9 cellular contexts compared by ENCODE assay signal in genomic region chr2:217994776-217995274, GRCh38. TPM values are rescaled to one million over a fixed set of nuclear protein-coding genes. Genes with fewer than 3 reads are reported as not detected.
DNase-seq lines count a peak whose midpoint lies in the region; ATAC-seq and TF ChIP-seq lines count a peak whose summit lies in the region.
"Had no signal": no experiment of that assay in that cellular context is flagged by ENCODE, and none has a peak within 500 bp of the region (broad histone marks: within the 10 kb centered on the region; RNA-seq: fewer than 3 reads in every experiment).

No MANE protein-coding gene starts in this region.

- H3K27me3 Mint-ChIP-seq in mesothelial cell of epicardium (ENCODE audit: low read depth): peaks cover 7% of the 10 kb centered on the region

- peaks cover 28% of the 10 kb centered on the region for H3K4me1 Mint-ChIP-seq in mesothelial cell of epicardium

- peak in 3 of 8 donors; percentile 1 to 45 (median 9) for ATAC-seq in heart right ventricle
- ATAC-seq in HG03045 (IDR thresholded peaks at IDR 0.05; ENCODE audit: unreplicated experiment): no peak

- H3K4me3 Mint-ChIP-seq in mesothelial cell of epicardium: no peak overlapping the region

- DNase-seq in heart right ventricle (no peak), cardiac septum (ENCODE audit: low spot score) (no peak), dermis blood vessel endothelial cell (peak; percentile 41), mesothelial cell of epicardium (ENCODE audit: low spot score in 2 of 2, unreplicated experiment in 2 of 2) (no peak), NCI-H1930 (lab: John Stamatoyannopoulos, UW) (no peak), anterior cingulate cortex (lab: John Stamatoyannopoulos, UW) (no peak), Peyer's patch (no peak)
- DNase-seq: NCI-H774 had no signal

- H3K36me3 Mint-ChIP-seq in mesothelial cell of epicardium: no peaks in the 10 kb centered on the region

- no peaks in the 10 kb centered on the region for H3K27me3 ChIP-seq in heart right ventricle
- H3K27me3 ChIP-seq in Peyer's patch: no peaks in the 10 kb centered on the region

- H3K36me3 ChIP-seq in heart right ventricle (no peaks in the 10 kb centered on the region), Peyer's patch (no peaks in the 10 kb centered on the region)

- WGBS in heart right ventricle, 2 donors: 88 to 92% methylated on average over 4 of the region's 4 CpGs

- H3K4me3 ChIP-seq in heart right ventricle: no peak overlapping the region
- no peak overlapping the region for H3K4me3 ChIP-seq in Peyer's patch

- no peaks in the 10 kb centered on the region for H3K9me3 ChIP-seq in heart right ventricle
- no peaks in the 10 kb centered on the region for H3K9me3 ChIP-seq in Peyer's patch

- H3K4me1 ChIP-seq in heart right ventricle (peaks cover 11 to 45% (median 24%) of the 10 kb centered on the region in 9 donors), Peyer's patch (peaks cover 0 to 9% (median 0%) of the 10 kb centered on the region in 4 donors)

- TF ChIP-seq CTCF in heart right ventricle (IDR thresholded peaks at IDR 0.05): no peak
- TF ChIP-seq CTCF in mesothelial cell of epicardium (IDR thresholded peaks at IDR 0.05; ENCODE audit: unreplicated experiment): no peak
- TF ChIP-seq CTCF in Peyer's patch (IDR thresholded peaks at IDR 0.05): no peak

- TF ChIP-seq POLR2A in Peyer's patch (IDR thresholded peaks at IDR 0.05): no peak

- H3K27ac ChIP-seq in heart right ventricle: peak overlapping the region in 6 of 10 donors; percentile 7 to 65 (median 40)
- peak overlapping the region in 2 of 4 donors; percentile 2 to 25 for H3K27ac ChIP-seq in Peyer's patch

- intact Hi-C loops in heart right ventricle (cut with DNase I) (loop anchor here in 8 of 10 donors (2.0 to 5.0 kb wide), 4 partner anchors 37 to 210 kb away; no protein-coding TSS in a partner anchor), cardiac septum (cut with DNase I) (loop anchor here (2.0 kb wide), 1 partner anchor 40 kb away; no protein-coding TSS in a partner anchor)

- no peaks in the 10 kb centered on the region for H3K9me3 Mint-ChIP-seq in mesothelial cell of epicardium

- peak overlapping the region; percentile 2 for H3K27ac Mint-ChIP-seq in mesothelial cell of epicardium

RNA-seq across cellular contexts. Expression of gene TNS1, which starts 8.0 kb away (rescaled TPM):
- total RNA-seq in heart right ventricle: 100 to 1,000 TPM; 583 to 844 (median 738) TPM
- polyA plus RNA-seq in heart right ventricle: 100 to 1,000 TPM in 1 of 2 donors, 10 to 100 TPM in 1; 64.6 to 244 TPM
- total RNA-seq in cardiac septum: 870 TPM
- 45.8 and 65.6 TPM in 2 replicates for total RNA-seq in dermis blood vessel endothelial cell
- total RNA-seq in mesothelial cell of epicardium: 116 to 130 TPM (median 117 TPM) in 3 replicates
- total RNA-seq in Peyer's patch: 100 to 1,000 TPM in 2 of 4 donors, 10 to 100 TPM in 2; 23.1 to 156 (median 81.1) TPM
